In genomic region chr5:155728146-155728856, GRCh38 we compare ENCODE assay signal across 10 cellular contexts.
A peak's percentile ranks its signal among the peaks of the same experiment; 100 is the strongest.
DNase-seq lines count a peak whose midpoint lies in the region; ATAC-seq and TF ChIP-seq lines count a peak whose summit lies in the region.
"Had no signal": no experiment of that assay in that cellular context is flagged by ENCODE, and none has a peak within 500 bp of the region (broad histone marks: within the 10 kb centered on the region; RNA-seq: fewer than 3 reads in every experiment).

No MANE protein-coding gene starts in this region.

- H3K27ac ChIP-seq in WERI-Rb-1 = 0 out of 2 replicates have a peak overlapping the region, but pooled peaks have one; percentile 0

- DNase-seq in GM03348 (ENCODE audit: low spot score) (peak; percentile 83), WERI-Rb-1 (peak; percentile 86), glutamatergic neuron (peak; percentile 85), DMS114 treated with DMSO at 0.1 percent for 48 hours (lab: John Stamatoyannopoulos, UW; ENCODE audit: unreplicated experiment) (no peak)

- no peaks in the 10 kb centered on the region for H3K4me1 ChIP-seq in neuron (ENCODE audit: insufficient read depth, low read length)

- H3K27me3 Mint-ChIP-seq in glutamatergic neuron (ENCODE audit: unreplicated experiment) = peaks cover 25% of the 10 kb centered on the region

- H3K9me3 Mint-ChIP-seq in glutamatergic neuron (ENCODE audit: unreplicated experiment) = peaks cover 6% of the 10 kb centered on the region
- H3K9me3 Mint-ChIP-seq: stimulated activated naive CD8-positive, alpha-beta T cell treated with anti-CD3 and anti-CD28 coated beads, Interleukin-15, Interleukin-2, amounts not matched to agents 100 ng/mL and 50 ng/mL, for 24 hours had no signal

- no peak for ATAC-seq in GM21529 (IDR thresholded peaks at IDR 0.05; ENCODE audit: unreplicated experiment)
- no peak for ATAC-seq in GM19397 (IDR thresholded peaks at IDR 0.05; ENCODE audit: unreplicated experiment)
- ATAC-seq in GM18909 (IDR thresholded peaks at IDR 0.05; ENCODE audit: poor library complexity, unreplicated experiment) = no peak
- ATAC-seq: HCT116 had no signal

- H3K4me1 Mint-ChIP-seq in glutamatergic neuron (ENCODE audit: low read depth, unreplicated experiment) = peaks cover 2% of the 10 kb centered on the region

- H2AFZ ChIP-seq in neuron (ENCODE audit: low read depth, low read length) = peak overlapping the region; percentile 73

- H3K9me3 ChIP-seq in WERI-Rb-1 (ENCODE audit: severe bottlenecking) (no peaks in the 10 kb centered on the region), neuron (ENCODE audit: low read length) (no peaks in the 10 kb centered on the region)

- TF ChIP-seq CTCF in WERI-Rb-1 (IDR thresholded peaks at IDR 0.05; ENCODE audit: low read depth, low read length) = peak; percentile 24; the same call in 1 of the 2 replicates
- TF ChIP-seq CTCF in glutamatergic neuron (IDR thresholded peaks at IDR 0.05; ENCODE audit: partially characterized antibody, unreplicated experiment) = no peak

- no peak overlapping the region for H3K27ac Mint-ChIP-seq in glutamatergic neuron (ENCODE audit: unreplicated experiment)
- H3K27ac Mint-ChIP-seq: stimulated activated naive CD8-positive, alpha-beta T cell treated with anti-CD3 and anti-CD28 coated beads, Interleukin-15, Interleukin-2, amounts not matched to agents 100 ng/mL and 50 ng/mL, for 24 hours had no signal

- H3K36me3 Mint-ChIP-seq in glutamatergic neuron (ENCODE audit: unreplicated experiment) = no peaks in the 10 kb centered on the region

- H3K27me3 ChIP-seq in WERI-Rb-1 (ENCODE audit: insufficient read depth, low read depth, severe bottlenecking) (peaks cover 11% of the 10 kb centered on the region), neuron (ENCODE audit: insufficient read depth, low read length) (peaks cover 52% of the 10 kb centered on the region)

- peak overlapping the region; percentile 85 for H3K4me3 Mint-ChIP-seq in glutamatergic neuron (ENCODE audit: unreplicated experiment)
- H3K4me3 Mint-ChIP-seq: stimulated activated naive CD8-positive, alpha-beta T cell treated with anti-CD3 and anti-CD28 coated beads, Interleukin-15, Interleukin-2, amounts not matched to agents 100 ng/mL and 50 ng/mL, for 24 hours had no signal

- H3K36me3 ChIP-seq in WERI-Rb-1 (no peaks in the 10 kb centered on the region), neuron (ENCODE audit: insufficient read depth, low read length) (no peaks in the 10 kb centered on the region)

- H3K4me3 ChIP-seq in WERI-Rb-1 (ENCODE audit: low read depth, low read length) = peak overlapping the region; percentile 72
- peak overlapping the region; percentile 24 for H3K4me3 ChIP-seq in neuron (ENCODE audit: low read length)
